Comparison of ENCODE assay signal across 26 cellular contexts in genomic region chr5:60703944-60704343, GRCh38.
"Had no signal": no experiment of that assay in that cellular context is flagged by ENCODE, and none has a peak within 500 bp of the region (broad histone marks: within the 10 kb centered on the region; RNA-seq: fewer than 3 reads in every experiment).

No MANE protein-coding gene starts in this region.

- H3K9ac ChIP-seq: KMS-11 had no signal

- H3K36me3 Mint-ChIP-seq: activated CD8-positive, alpha-beta memory T cell treated with anti-CD3 and anti-CD28 coated beads, Interleukin-2, amount 10 ng/mL, durations not matched to agents 7 days and 5 days; activated naive CD8-positive, alpha-beta T cell; brain had no signal

- DNase-seq: activated CD4-positive, alpha-beta memory T cell treated with anti-CD3 and anti-CD28 coated beads, Interleukin-2, amount 10 ng/mL, durations not matched to agents 7 days and 5 days; activated CD4-positive, alpha-beta T cell treated with anti-CD3 and anti-CD28 coated beads for 1 hour; activated CD4-positive, alpha-beta T cell treated with anti-CD3 and anti-CD28 coated beads for 48 hours; activated CD4-positive, CD25-positive, alpha-beta regulatory T cell; activated CD8-positive, alpha-beta memory T cell treated with anti-CD3 and anti-CD28 coated beads for 24 hours; activated CD8-positive, alpha-beta memory T cell treated with anti-CD3 and anti-CD28 coated beads, Interleukin-2, amount 10 ng/mL, durations not matched to agents 7 days and 5 days; activated CD8-positive, alpha-beta memory T cell treated with anti-CD3 and anti-CD28 coated beads, Interleukin-2, amount 50 U/mL, for 48 hours; activated effector memory CD4-positive, alpha-beta T cell treated with Interleukin-2 at 50 U/mL for 16 hours; activated naive CD4-positive, alpha-beta T cell treated with anti-CD3 and anti-CD28 coated beads, Interleukin-2, amount 10 ng/mL, durations not matched to agents 7 days and 5 days; activated naive CD8-positive, alpha-beta T cell treated with anti-CD3 and anti-CD28 coated beads, Interleukin-2, amount 50 U/mL, for 24 hours; activated T-cell treated with anti-CD3 and anti-CD28 coated beads, Interleukin-2, amount 50 U/mL, for 48 hours; anterior cingulate cortex; central memory CD4-positive, alpha-beta T cell; NCI-H1105; NCI-H1417 treated with DMSO at 0.1 percent for 48 hours; NCI-H187 treated with DMSO at 0.1 percent for 48 hours; NCI-H2081; NCI-H345; NCI-H524 treated with DMSO at 0.1 percent for 48 hours; Right ventricle myocardium superior; T1000; WERI-Rb-1 had no signal

- H3K4me2 ChIP-seq: KMS-11 had no signal

- H3K27ac ChIP-seq: KMS-11, SK-N-MC, WERI-Rb-1 had no signal

- H3K4me3 Mint-ChIP-seq: activated CD4-positive, alpha-beta memory T cell treated with anti-CD3 and anti-CD28 coated beads, Interleukin-2, amount 10 ng/mL, durations not matched to agents 7 days and 5 days; activated CD8-positive, alpha-beta memory T cell treated with anti-CD3 and anti-CD28 coated beads, Interleukin-2, amount 10 ng/mL, durations not matched to agents 7 days and 5 days; activated naive CD4-positive, alpha-beta T cell treated with anti-CD3 and anti-CD28 coated beads, Interleukin-2, amount 10 ng/mL, durations not matched to agents 7 days and 5 days; activated naive CD8-positive, alpha-beta T cell; activated naive CD8-positive, alpha-beta T cell treated with anti-CD3 and anti-CD28 coated beads, Interleukin-2, amount 50 U/mL, for 24 hours; brain had no signal

- H3K9me3 Mint-ChIP-seq: activated CD4-positive, alpha-beta memory T cell treated with anti-CD3 and anti-CD28 coated beads, Interleukin-2, amount 10 ng/mL, durations not matched to agents 7 days and 5 days; activated naive CD4-positive, alpha-beta T cell treated with anti-CD3 and anti-CD28 coated beads, Interleukin-2, amount 10 ng/mL, durations not matched to agents 7 days and 5 days; activated naive CD8-positive, alpha-beta T cell treated with anti-CD3 and anti-CD28 coated beads, Interleukin-2, amount 50 U/mL, for 24 hours; brain had no signal

- H3K27me3 Mint-ChIP-seq: activated naive CD8-positive, alpha-beta T cell had no signal

- H3K27ac Mint-ChIP-seq: activated CD4-positive, alpha-beta memory T cell treated with anti-CD3 and anti-CD28 coated beads, Interleukin-2, amount 10 ng/mL, durations not matched to agents 7 days and 5 days; activated CD8-positive, alpha-beta memory T cell treated with anti-CD3 and anti-CD28 coated beads, Interleukin-2, amount 10 ng/mL, durations not matched to agents 7 days and 5 days; activated naive CD8-positive, alpha-beta T cell; activated naive CD8-positive, alpha-beta T cell treated with anti-CD3 and anti-CD28 coated beads, Interleukin-2, amount 50 U/mL, for 24 hours had no signal

- H3K4me3 ChIP-seq: SK-N-MC had no signal

- H3K36me3 ChIP-seq: WERI-Rb-1 had no signal
